13 cellular contexts compared by ENCODE assay signal in the genomic region with DNA sequence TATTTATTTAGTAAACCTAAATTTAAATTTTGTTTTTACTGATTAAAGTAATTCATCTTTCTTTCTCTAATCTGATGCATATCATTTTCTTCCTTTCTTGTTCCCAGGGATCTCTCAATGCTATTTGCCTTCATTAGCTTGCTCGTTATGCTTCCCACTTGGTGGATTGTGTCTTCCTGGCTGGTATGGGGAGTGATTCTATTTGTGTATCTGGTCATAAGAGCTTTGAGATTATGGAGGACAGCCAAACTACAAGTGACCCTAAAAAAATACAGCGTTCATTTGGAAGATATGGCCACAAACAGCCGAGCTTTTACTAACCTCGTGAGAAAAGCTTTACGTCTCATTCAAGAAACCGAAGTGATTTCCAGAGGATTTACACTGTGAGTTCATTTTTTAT. TPM values are rescaled to one million over a fixed set of nuclear protein-coding genes. Genes with fewer than 3 reads are reported as not detected.
DNase-seq lines count a peak whose midpoint lies in the region; ATAC-seq and TF ChIP-seq lines count a peak whose summit lies in the region.
"Had no signal": no experiment of that assay in that cellular context is flagged by ENCODE, and none has a peak within 500 bp of the region (broad histone marks: within the 10 kb centered on the region; RNA-seq: fewer than 3 reads in every experiment).

No MANE protein-coding gene starts in this region.

- peaks cover 12% of the 10 kb centered on the region for H3F3A ChIP-seq in SK-N-SH (replicated peaks; ENCODE audit: insufficient read depth)

- H3K4me3 ChIP-seq in cardiac muscle cell (no peak overlapping the region), SK-N-SH (ENCODE audit: low read depth in 2 of 2, low read length in 1 of 2) (no peak overlapping the region)
- H3K4me3 ChIP-seq: GM23248 had no signal

- peak overlapping the region; percentile 13 for H3K27ac ChIP-seq in cardiac muscle cell
- H3K27ac ChIP-seq in SK-N-SH (ENCODE audit: low read depth in 2 of 2, low read length in 1 of 2), result no peak overlapping the region
- H3K27ac ChIP-seq: GM23248 had no signal

- H3K27ac Mint-ChIP-seq in WTC11, result peak overlapping the region; percentile 79; the same call in 1 of the 2 replicates
- H3K27ac Mint-ChIP-seq: B cell; CD4-positive, alpha-beta T cell had no signal

- CTCF ChIA-PET in WTC11 (lab: Charles Lee), result interaction anchor here (1.5 kb wide), 1 partner anchor 149 kb away, joined by 10 read pairs; no protein-coding TSS in a partner anchor
- CTCF ChIA-PET in SK-N-SH (lab: Yijun Ruan, JAX), result interaction anchor here (0.7 to 0.9 kb wide), 2 partner anchors 21 to 36 kb away, joined by 4 read pairs; no protein-coding TSS in a partner anchor

- H3K9me3 Mint-ChIP-seq in WTC11, result no peaks in the 10 kb centered on the region
- H3K9me3 Mint-ChIP-seq: CD4-positive, alpha-beta T cell had no signal

- no peak for TF ChIP-seq EP300 in SK-N-SH (IDR thresholded peaks at IDR 0.05; ENCODE audit: borderline replicate concordance in 1 of 2, low read depth in 1 of 2, low read length in 1 of 2)

- no peaks in the 10 kb centered on the region for H4K20me1 ChIP-seq in SK-N-SH (ENCODE audit: insufficient read depth)

- ATAC-seq in WTC11 (no peak), left cardiac atrium (peak; percentile 24 to 34), HG02885 (IDR thresholded peaks at IDR 0.05; ENCODE audit: poor library complexity, unreplicated experiment) (no peak)
- ATAC-seq: HCT116 had no signal

- no peak overlapping the region for H3K9ac ChIP-seq in SK-N-SH
- H3K9ac ChIP-seq: GM23248 had no signal

- H3K27me3 ChIP-seq in cardiac muscle cell (no peaks in the 10 kb centered on the region), SK-N-SH (ENCODE audit: insufficient read depth) (no peaks in the 10 kb centered on the region)

- H3K9me2 ChIP-seq in SK-N-SH, result no peaks in the 10 kb centered on the region

- H3K79me2 ChIP-seq in SK-N-SH (ENCODE audit: insufficient read depth), result peaks cover 9% of the 10 kb centered on the region; the same call in 1 of the 2 replicates

- no peak overlapping the region for H3K4me2 ChIP-seq in SK-N-SH

- no peak overlapping the region for H3K4me3 Mint-ChIP-seq in WTC11
- H3K4me3 Mint-ChIP-seq: B cell; CD4-positive, alpha-beta T cell had no signal

- no peak for DNase-seq in cardiac muscle cell (ENCODE audit: low read depth in 1 of 2, low spot score in 1 of 2)
- DNase-seq in cardiac septum (ENCODE audit: low spot score), result no peak
- DNase-seq in WTC11 (ENCODE audit: low spot score), result no peak
- no peak for DNase-seq in left cardiac atrium
- DNase-seq in NCI-H2171 (lab: John Stamatoyannopoulos, UW), result no peak
- no peak for DNase-seq in SK-N-SH
- DNase-seq: C1 segment of cervical spinal cord; CD4-positive, alpha-beta T cell; DMS79; GM23248 had no signal

- peaks cover 53% of the 10 kb centered on the region for H3K36me3 ChIP-seq in cardiac muscle cell
- H3K36me3 ChIP-seq in SK-N-SH (replicated peaks in 1 of 2; ENCODE audit: control insufficient read depth in 1 of 2, insufficient read depth in 2 of 2, low read length in 1 of 2), result peaks cover 61 to 79% of the 10 kb centered on the region in 2 experiments

- intact Hi-C loops in cardiac septum (cut with DNase I) (no loop called here), left cardiac atrium (cut with DNase I) (no loop called here)

- H2AFZ ChIP-seq in SK-N-SH (ENCODE audit: low read depth), result no peak overlapping the region
- H2AFZ ChIP-seq: GM23248 had no signal

- POLR2A ChIA-PET in WTC11 (lab: Charles Lee) (interaction anchor here (0.6 kb wide), 1 partner anchor 64 kb away, joined by 4 read pairs; no protein-coding TSS in a partner anchor), SK-N-SH (lab: Yijun Ruan, JAX) (no interaction called here)

- H3K9me3 ChIP-seq in cardiac muscle cell (ENCODE audit: low read depth) (no peaks in the 10 kb centered on the region), SK-N-SH (no peaks in the 10 kb centered on the region)

- WGBS in SK-N-SH (ENCODE audit: low lambda C conversion rate), result 98% methylated on average over 6 of the region's 6 CpGs

- H3K27me3 Mint-ChIP-seq in WTC11 (ENCODE audit: low read depth), result no peaks in the 10 kb centered on the region
- H3K27me3 Mint-ChIP-seq: B cell; CD4-positive, alpha-beta T cell had no signal

- TF ChIP-seq RAD21 in SK-N-SH (IDR thresholded peaks at IDR 0.05; ENCODE audit: low read length), result no peak

- H3K4me1 Mint-ChIP-seq in WTC11, result 0 out of 2 replicates have a peak, but pooled peaks cover 4% of the 10 kb centered on the region
- H3K4me1 Mint-ChIP-seq: B cell had no signal

- TF ChIP-seq CTCF in cardiac muscle cell (IDR thresholded peaks at IDR 0.05; ENCODE audit: low read depth, low read length), result no peak
- no peak for TF ChIP-seq CTCF in WTC11 (IDR thresholded peaks at IDR 0.05)
- TF ChIP-seq CTCF in SK-N-SH (IDR thresholded peaks at IDR 0.05), result no peak

- H3K4me1 ChIP-seq in cardiac muscle cell (ENCODE audit: low read depth), result peaks cover 14% of the 10 kb centered on the region
- H3K4me1 ChIP-seq in SK-N-SH (ENCODE audit: control insufficient read depth in 1 of 2, insufficient read depth in 2 of 2, low read depth in 1 of 2, low read length in 1 of 2), result peaks cover 0 to 9% of the 10 kb centered on the region in 2 experiments; a peak in 2 of 4 replicates

- H3K36me3 Mint-ChIP-seq in WTC11, result peaks cover 27% of the 10 kb centered on the region

TF ChIP-seq in WTC11, 78 proteins besides CTCF, POLR2A, EP300 and RAD21 (continues in another document):
- TF ChIP-seq, protein P1, sequence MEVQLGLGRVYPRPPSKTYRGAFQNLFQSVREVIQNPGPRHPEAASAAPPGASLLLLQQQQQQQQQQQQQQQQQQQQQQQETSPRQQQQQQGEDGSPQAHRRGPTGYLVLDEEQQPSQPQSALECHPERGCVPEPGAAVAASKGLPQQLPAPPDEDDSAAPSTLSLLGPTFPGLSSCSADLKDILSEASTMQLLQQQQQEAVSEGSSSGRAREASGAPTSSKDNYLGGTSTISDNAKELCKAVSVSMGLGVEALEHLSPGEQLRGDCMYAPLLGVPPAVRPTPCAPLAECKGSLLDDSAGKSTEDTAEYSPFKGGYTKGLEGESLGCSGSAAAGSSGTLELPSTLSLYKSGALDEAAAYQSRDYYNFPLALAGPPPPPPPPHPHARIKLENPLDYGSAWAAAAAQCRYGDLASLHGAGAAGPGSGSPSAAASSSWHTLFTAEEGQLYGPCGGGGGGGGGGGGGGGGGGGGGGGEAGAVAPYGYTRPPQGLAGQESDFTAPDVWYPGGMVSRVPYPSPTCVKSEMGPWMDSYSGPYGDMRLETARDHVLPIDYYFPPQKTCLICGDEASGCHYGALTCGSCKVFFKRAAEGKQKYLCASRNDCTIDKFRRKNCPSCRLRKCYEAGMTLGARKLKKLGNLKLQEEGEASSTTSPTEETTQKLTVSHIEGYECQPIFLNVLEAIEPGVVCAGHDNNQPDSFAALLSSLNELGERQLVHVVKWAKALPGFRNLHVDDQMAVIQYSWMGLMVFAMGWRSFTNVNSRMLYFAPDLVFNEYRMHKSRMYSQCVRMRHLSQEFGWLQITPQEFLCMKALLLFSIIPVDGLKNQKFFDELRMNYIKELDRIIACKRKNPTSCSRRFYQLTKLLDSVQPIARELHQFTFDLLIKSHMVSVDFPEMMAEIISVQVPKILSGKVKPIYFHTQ (CRISPR knock-in tag; IDR thresholded peaks at IDR 0.05), result no peak
- TF ChIP-seq ZNF671 (CRISPR knock-in tag; IDR thresholded peaks at IDR 0.05), result no peak

TF ChIP-seq in SK-N-SH, 30 proteins besides CTCF, POLR2A, EP300 and RAD21 (continues in another document):
- TF ChIP-seq TEAD4 (IDR thresholded peaks at IDR 0.05; ENCODE audit: borderline replicate concordance, insufficient read depth), result no peak
- TF ChIP-seq GABPA (IDR thresholded peaks at IDR 0.05; ENCODE audit: low read depth), result no peak
- no peak for TF ChIP-seq TCF12 (IDR thresholded peaks at IDR 0.05)
- no peak for TF ChIP-seq POLR2AphosphoS5 (IDR thresholded peaks at IDR 0.05; ENCODE audit: low read depth, low read length)
- no peak for TF ChIP-seq TAF1 (IDR thresholded peaks at IDR 0.05; ENCODE audit: borderline replicate concordance, low read depth, low read length)
- no peak for TF ChIP-seq FOSL2 (IDR thresholded peaks at IDR 0.05; ENCODE audit: borderline replicate concordance, low read depth)
- TF ChIP-seq RXRA (IDR thresholded peaks at IDR 0.05; ENCODE audit: borderline replicate concordance, low read depth), result no peak
- no peak for TF ChIP-seq EZH2phosphoT487 (IDR thresholded peaks at IDR 0.05; ENCODE audit: borderline replicate concordance, low read depth)
- TF ChIP-seq GATA2 (CRISPR knock-in tag; IDR thresholded peaks at IDR 0.05), result no peak
- TF ChIP-seq CHD2 (IDR thresholded peaks at IDR 0.05; ENCODE audit: low read length, partially characterized antibody), result no peak

RNA-seq across cellular contexts. Expression of a gene that starts 48.6 kb away (rescaled TPM):
- total RNA-seq in cardiac muscle cell, result 50.6 and 52.5 TPM in 2 replicates
- 56.9 and 62.9 TPM in 2 replicates for polyA plus RNA-seq in cardiac muscle cell
- total RNA-seq in cardiac septum, result 77.4 TPM
- total RNA-seq in WTC11 (2021), result 51.5 to 54.5 TPM (median 53.9 TPM) in 3 replicates
- total RNA-seq in left cardiac atrium, result 10 to 100 TPM; 53.2 to 60.0 TPM
- polyA plus RNA-seq in SK-N-SH (2012; rRNA removed), result 41.2 and 55.0 TPM in 2 replicates
- polyA plus RNA-seq in SK-N-SH (2012; cell fraction: cytosol; rRNA removed), result 58.3 and 62.7 TPM in 2 replicates
- 20.6 and 53.6 TPM in 2 replicates for polyA plus RNA-seq in SK-N-SH (2012; cell fraction: nucleus; rRNA removed)

RNA-seq across cellular contexts. Expression of a gene that starts 49.0 kb away (rescaled TPM):
- total RNA-seq in cardiac muscle cell (12.4 and 19.4 TPM in 2 replicates), cardiac septum (19.9 TPM), WTC11 (2021) (24.2 to 28.2 TPM (median 24.4 TPM) in 3 replicates), left cardiac atrium (10 to 100 TPM; 16.2 to 16.3 TPM)
- polyA plus RNA-seq in cardiac muscle cell (10.7 and 13.2 TPM in 2 replicates), SK-N-SH (2012; rRNA removed) (2.8 and 3.8 TPM in 2 replicates)
- 2.4 and 2.7 TPM in 2 replicates for polyA plus RNA-seq in SK-N-SH (2012; cell fraction: cytosol; rRNA removed)
- polyA plus RNA-seq in SK-N-SH (2012; cell fraction: nucleus; rRNA removed), result 3.9 and 9.8 TPM in 2 replicates

Comparison
In these comparisons a context has a peak if more than half of its experiments do, and no peak if none do; other contexts are left out.
1. ATAC-seq: peak in left cardiac atrium (2 of 2); none in WTC11 (single experiment) and HG02885 (single experiment).